In genomic region chr10:103859161-103860141, GRCh38 we compare ENCODE assay signal across 8 cellular contexts. TPM values are rescaled to one million over a fixed set of nuclear protein-coding genes. Genes with fewer than 3 reads are reported as not detected.
DNase-seq lines count a peak whose midpoint lies in the region; ATAC-seq and TF ChIP-seq lines count a peak whose summit lies in the region.

No MANE protein-coding gene starts in this region.

- no TSS peak for BruUV-seq in Calu3 (replicated peaks; lab: Mats Ljungman, UMichigan)

- peaks cover 3% of the 10 kb centered on the region for H3K4me1 Mint-ChIP-seq in Calu3 (ENCODE audit: low read depth, unreplicated experiment)

- peaks cover 24% of the 10 kb centered on the region for H3K27me3 Mint-ChIP-seq in Calu3 (ENCODE audit: unreplicated experiment)

- CTCF ChIA-PET in Calu3 (lab: Charles Lee): no interaction called here

- no peak overlapping the region for H3K27ac Mint-ChIP-seq in Calu3 (ENCODE audit: unreplicated experiment)

- no peaks in the 10 kb centered on the region for H3K9me3 Mint-ChIP-seq in Calu3 (ENCODE audit: low read depth, unreplicated experiment)

- DNase-seq in Calu3: peak; percentile 58
- DNase-seq in NCI-H1092 treated with DMSO at 0.1 percent for 48 hours (lab: John Stamatoyannopoulos, UW): peak; percentile 36
- peak; percentile 76 for DNase-seq in cerebellum (ENCODE audit: low spot score)
- DNase-seq in kidney glomerular epithelial cell (lab: John Stamatoyannopoulos, UW): peak; percentile 54
- peak; percentile 29 to 40 for DNase-seq in stimulated activated CD4-positive, alpha-beta T cell treated with anti-CD3 and anti-CD28 coated beads, Interleukin-4, amount 100 ng/mL, for 4 hours

- ATAC-seq in GM21526 (IDR thresholded peaks at IDR 0.05; ENCODE audit: low FRiP score, unreplicated experiment): peak; percentile 63
- peak; percentile 54 to 59 for ATAC-seq in activated CD4-positive, CD25-positive, alpha-beta regulatory T cell treated with anti-CD3 and anti-CD28 coated beads, Interleukin-2, amount 50 U/mL, for 24 hours
- no peak for ATAC-seq in HG03108 (IDR thresholded peaks at IDR 0.05; ENCODE audit: unreplicated experiment)

- intact Hi-C loops in Calu3 (cut with micrococcal nuclease; ENCODE audit: unreplicated experiment): loop anchor here (1.0 to 10.0 kb wide), 3 partner anchors 37 to 146 kb away; no protein-coding TSS in a partner anchor

- peak; percentile 14 for TF ChIP-seq CTCF in Calu3 (IDR thresholded peaks at IDR 0.05; ENCODE audit: unreplicated experiment)

- H3K36me3 Mint-ChIP-seq in Calu3 (ENCODE audit: insufficient read depth, unreplicated experiment): no peaks in the 10 kb centered on the region

- H3K4me3 Mint-ChIP-seq in Calu3 (ENCODE audit: low read depth, unreplicated experiment): no peak overlapping the region

RNA-seq across cellular contexts. Expression of gene SH3PXD2A, which starts 4.1 kb away (rescaled TPM):
- total RNA-seq in Calu3 (2022) (7.5 TPM in 2 replicates), cerebellum (13.3 TPM)

RNA-seq across cellular contexts. Expression of gene STN1, which starts 58.5 kb away (rescaled TPM):
- total RNA-seq in Calu3 (2022) (13.1 and 16.0 TPM in 2 replicates), cerebellum (7.7 TPM)
